In the genomic region with DNA sequence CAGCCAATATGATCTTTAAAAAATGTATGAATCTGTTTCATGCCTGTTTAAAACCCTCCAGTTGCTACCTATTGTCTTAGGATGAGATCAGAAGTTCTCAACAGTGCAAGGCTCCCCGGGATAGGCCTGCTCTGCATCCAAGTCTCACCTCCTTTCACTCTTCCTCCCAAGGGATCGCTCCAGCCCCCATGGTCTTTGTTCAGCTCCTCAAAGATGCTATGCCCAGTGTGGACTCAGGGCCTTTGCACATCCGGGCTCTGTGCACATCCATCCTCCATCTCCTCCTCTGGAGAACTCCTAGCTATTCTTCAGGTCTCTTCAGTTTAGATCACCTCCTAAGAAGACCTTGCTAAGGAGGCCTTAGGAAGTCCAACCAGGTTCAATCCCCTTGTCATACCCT, we compare ENCODE assay signal across 29 cellular contexts.
"Had no signal": no experiment of that assay in that cellular context is flagged by ENCODE, and none has a peak within 500 bp of the region (broad histone marks: within the 10 kb centered on the region; RNA-seq: fewer than 3 reads in every experiment).

No MANE protein-coding gene starts in this region.

- ATAC-seq: activated CD4-positive, CD25-positive, alpha-beta regulatory T cell treated with anti-CD3 and anti-CD28 coated beads, Interleukin-2, amount 50 U/mL, for 24 hours; activated CD8-positive, alpha-beta T cell treated with anti-CD3 and anti-CD28 coated beads for 36 hours; activated naive CD4-positive, alpha-beta T cell treated with anti-CD3 and anti-CD28 coated beads, Interleukin-2, amount 50 U/mL, for 72 hours; activated T-cell treated with anti-CD3 and anti-CD28 coated beads, Interleukin-2, amount 50 U/mL, for 4 hours; activated T-helper 17 cell treated with anti-CD3 and anti-CD28 coated beads, Interleukin-2, amount 50 U/mL, for 72 hours; foreskin keratinocyte; gastrocnemius medialis; T-helper 17 cell had no signal

- H3K27ac ChIP-seq: ascending aorta, breast epithelium, cardiac muscle cell, colonic mucosa, esophagus muscularis mucosa, foreskin keratinocyte, gastrocnemius medialis, WERI-Rb-1 had no signal

- DNase-seq: activated B cell treated with CpG ODN at 0.5 μM for 24 hours; activated CD4-positive, alpha-beta T cell treated with anti-CD3 and anti-CD28 coated beads for 48 hours; activated CD4-positive, alpha-beta T cell treated with anti-CD3 and anti-CD28 coated beads, Interleukin-2, amount 50 U/mL, for 1 hour; activated CD4-positive, alpha-beta T cell treated with anti-CD3 and anti-CD28 coated beads, Interleukin-2, amount 50 U/mL, for 48 hours; activated CD8-positive, alpha-beta memory T cell treated with anti-CD3 and anti-CD28 coated beads for 24 hours; activated CD8-positive, alpha-beta T cell treated with anti-CD3 and anti-CD28 coated beads for 36 hours; activated gamma-delta T cell; activated naive CD4-positive, alpha-beta T cell; activated naive CD4-positive, alpha-beta T cell treated with anti-CD3 and anti-CD28 coated beads, Interleukin-2, amount 10 ng/mL, durations not matched to agents 7 days and 5 days; activated naive CD8-positive, alpha-beta T cell treated with anti-CD3 and anti-CD28 coated beads, Interleukin-2, amount 10 ng/mL, durations not matched to agents 7 days and 5 days; activated T-cell treated with anti-CD3 and anti-CD28 coated beads, Interleukin-2, amount 50 U/mL, for 4 hours; central memory CD4-positive, alpha-beta T cell; cerebellar nuclear complex; colonic mucosa; effector memory CD4-positive, alpha-beta T cell; erythroblast; foreskin keratinocyte; gastrocnemius medialis; T-helper 1 cell; T-helper 17 cell; T1000; WERI-Rb-1 had no signal
